In genomic region chr14:96863986-96864330, GRCh38 we compare ENCODE assay signal across 16 cellular contexts.
DNase-seq lines count a peak whose midpoint lies in the region; ATAC-seq, FAIRE-seq and TF ChIP-seq lines count a peak whose summit lies in the region.
"Had no signal": no experiment of that assay in that cellular context is flagged by ENCODE, and none has a peak within 500 bp of the region (broad histone marks: within the 10 kb centered on the region; RNA-seq: fewer than 3 reads in every experiment).

No MANE protein-coding gene starts in this region.

- DNase-seq in D721Med (ENCODE audit: insufficient read length, low spot score) (no peak), IMR-90 (no peak), K562 (ENCODE audit: extremely low read depth in 1 of 4, low spot score in 3 of 4) (no peak), neuronal stem cell (ENCODE audit: low spot score) (no peak), SIG-M5 treated with dmso at 0.1 percent for 504 hours (lab: John Stamatoyannopoulos, UW; ENCODE audit: unreplicated experiment) (no peak), kidney tubule cell (ENCODE audit: low spot score) (no peak)
- DNase-seq: CD4-positive, alpha-beta memory T cell; GF-D8; GOT3; H7; HFFc6 had no signal

- no peak overlapping the region for H3K27ac ChIP-seq in IMR-90 (ENCODE audit: insufficient read depth, low read length)
- H3K27ac ChIP-seq in K562 (ENCODE audit: extremely low read depth, low read depth, low read length): no peak overlapping the region
- H3K27ac ChIP-seq in neuronal stem cell (replicated peaks; ENCODE audit: low read length): peak overlapping the region; percentile 22
- H3K27ac ChIP-seq: BLaER1, HL-60 had no signal

- FAIRE-seq in D721Med (lab: Jason Lieb, UNC) (peak; percentile 53), K562 (lab: Jason Lieb, UNC) (no peak)
- FAIRE-seq: A204.1 had no signal

- H4K20me1 ChIP-seq in IMR-90 (ENCODE audit: insufficient read depth, low read length) (no peaks in the 10 kb centered on the region), K562 (replicated peaks; ENCODE audit: control insufficient read depth, insufficient read depth, low read length) (no peaks in the 10 kb centered on the region)
- H4K20me1 ChIP-seq: BLaER1 had no signal

- H2BK20ac ChIP-seq in IMR-90 (ENCODE audit: low read depth, low read length): no peak overlapping the region

- H4K8ac ChIP-seq in IMR-90 (ENCODE audit: low read depth in 2 of 2, low read length in 2 of 2) (no peak overlapping the region), neuronal stem cell (ENCODE audit: low read depth, low read length) (no peak overlapping the region)

- H3K4me3 ChIP-seq in IMR-90 (ENCODE audit: insufficient read depth, low read depth, low read length) (no peak overlapping the region), K562 (no peak overlapping the region), neuronal stem cell (ENCODE audit: low read length in 2 of 2) (no peak overlapping the region)
- H3K4me3 ChIP-seq: BLaER1 had no signal

- H2AK9ac ChIP-seq in IMR-90 (replicated peaks; ENCODE audit: low read depth, low read length, poor library complexity): no peak overlapping the region

- TF ChIP-seq RAD21 in IMR-90 (IDR thresholded peaks at IDR 0.05; ENCODE audit: low read length): no peak
- no peak for TF ChIP-seq RAD21 in K562 (CRISPR knock-in tag; conservative IDR thresholded peaks at IDR 0.05 in 1 of 2, IDR thresholded peaks at IDR 0.05 in 1 of 2)

- no peak overlapping the region for H2AK5ac ChIP-seq in IMR-90 (ENCODE audit: low read depth, low read length)
- no peak overlapping the region for H2AK5ac ChIP-seq in neuronal stem cell (ENCODE audit: low read depth, low read length)

- H3K79me1 ChIP-seq in IMR-90 (ENCODE audit: low read depth in 1 of 2, low read length in 2 of 2): no peaks in the 10 kb centered on the region
- no peaks in the 10 kb centered on the region for H3K79me1 ChIP-seq in neuronal stem cell (ENCODE audit: low read depth, low read length)

- no peaks in the 10 kb centered on the region for H3K4me1 ChIP-seq in IMR-90 (ENCODE audit: control insufficient read depth, insufficient read depth, low read length)
- no peaks in the 10 kb centered on the region for H3K4me1 ChIP-seq in K562 (replicated peaks in 1 of 2; ENCODE audit: control insufficient read depth in 2 of 2, insufficient read depth in 2 of 2, low read length in 2 of 2)
- H3K4me1 ChIP-seq in neuronal stem cell (ENCODE audit: control insufficient read depth in 2 of 2, insufficient read depth in 1 of 2, low read depth in 1 of 2, low read length in 2 of 2): peaks cover 0 to 5% of the 10 kb centered on the region in 2 donors
- H3K4me1 ChIP-seq: BLaER1 had no signal

- H2BK120ac ChIP-seq in IMR-90 (ENCODE audit: low read depth, low read length) (no peak overlapping the region), neuronal stem cell (ENCODE audit: low read depth, low read length) (no peak overlapping the region)

- intact Hi-C loops in IMR-90 (cut with micrococcal nuclease) (no loop called here), K562 (cut with micrococcal nuclease) (no loop called here)

- ATAC-seq in IMR-90 (ENCODE audit: low read depth) (no peak), K562 (no peak), GM21515 (IDR thresholded peaks at IDR 0.05; ENCODE audit: unreplicated experiment) (no peak)
- ATAC-seq: HCT116 had no signal

- CTCF ChIA-PET in IMR-90 (lab: Yijun Ruan, JAX) (no interaction called here), K562 (lab: Yijun Ruan, JAX; ENCODE audit: low intra/inter-chr PET ratio) (no interaction called here)

- TF ChIP-seq POLR2A in IMR-90 (IDR thresholded peaks at IDR 0.05; ENCODE audit: low read depth, low read length): no peak
- TF ChIP-seq POLR2A in K562 (conservative IDR thresholded peaks at IDR 0.05): no peak

- in situ Hi-C loops in IMR-90 (cut with MboI; ENCODE audit: low sequenced_read_pairs): no loop called here
- in situ Hi-C loops in K562 (cut with MboI): no loop called here

- POLR2A ChIA-PET in IMR-90 (lab: Charles Lee; ENCODE audit: unreplicated experiment) (no interaction called here), K562 (lab: Yijun Ruan, JAX) (no interaction called here)

- H3K9ac ChIP-seq in IMR-90 (ENCODE audit: low read depth, low read length): no peak overlapping the region
- no peak overlapping the region for H3K9ac ChIP-seq in K562 (ENCODE audit: insufficient read depth in 1 of 2, low read depth in 2 of 2, low read length in 2 of 2)
- no peak overlapping the region for H3K9ac ChIP-seq in neuronal stem cell (ENCODE audit: low read depth, low read length, poor library complexity)
- H3K9ac ChIP-seq: BLaER1 had no signal

- H3K4me2 ChIP-seq in IMR-90 (ENCODE audit: low read depth, low read length) (no peak overlapping the region), K562 (ENCODE audit: insufficient read depth, low read length) (no peak overlapping the region), neuronal stem cell (ENCODE audit: insufficient read depth, low read length, poor library complexity, severe bottlenecking) (no peak overlapping the region)
- H3K4me2 ChIP-seq: BLaER1 had no signal

- H2BK15ac ChIP-seq in IMR-90 (ENCODE audit: low read depth, low read length): no peak overlapping the region
- H2BK15ac ChIP-seq in neuronal stem cell (ENCODE audit: low read length): no peak overlapping the region

- no CpG with 5 or more reads among the region's 3 CpGs for WGBS in IMR-90 (ENCODE audit: extremely low coverage in 2 of 2, insufficient read length in 1 of 2), 2 experiments
- 100% methylated on average over 3 of the region's 3 CpGs for WGBS in K562 (ENCODE audit: insufficient coverage, low coverage, missing lambda C conversion rate)
- no CpG with 5 or more reads among the region's 3 CpGs for WGBS in neuronal stem cell (ENCODE audit: extremely low coverage in 2 of 2, insufficient read length in 2 of 2, insufficient replicate concordance in 1 of 2), 2 donors

- H3K18ac ChIP-seq in IMR-90 (ENCODE audit: low read depth, low read length): no peak overlapping the region
- no peak overlapping the region for H3K18ac ChIP-seq in neuronal stem cell (ENCODE audit: low read length)

- H3K36me3 ChIP-seq in IMR-90 (ENCODE audit: control insufficient read depth, insufficient read depth, low read length): no peaks in the 10 kb centered on the region
- peaks cover 70% of the 10 kb centered on the region for H3K36me3 ChIP-seq in K562 (ENCODE audit: control insufficient read depth, insufficient read depth, low read length)
- peaks cover 0 to 70% of the 10 kb centered on the region in 2 donors for H3K36me3 ChIP-seq in neuronal stem cell (replicated peaks in 1 of 2; ENCODE audit: control insufficient read depth in 2 of 2, insufficient read depth in 2 of 2, low read length in 2 of 2)

- dilution Hi-C loops in IMR-90 (cut with HindIII; ENCODE audit: low sequenced_read_pairs, unreplicated experiment): no loop called here

- TF ChIP-seq EP300 in K562 (IDR thresholded peaks at IDR 0.05; ENCODE audit: low read length): no peak

- no peak overlapping the region for H4K91ac ChIP-seq in IMR-90 (ENCODE audit: insufficient read depth, low read depth, low read length)
- H4K91ac ChIP-seq in neuronal stem cell (ENCODE audit: low read depth, low read length, poor library complexity): no peak overlapping the region

- H2BK12ac ChIP-seq in neuronal stem cell (ENCODE audit: low read length): no peak overlapping the region

- TF ChIP-seq CTCF in D721Med (IDR thresholded peaks at IDR 0.05; ENCODE audit: insufficient read depth, missing control alignments) (no peak), IMR-90 (conservative IDR thresholded peaks at IDR 0.05; ENCODE audit: low read depth, low read length) (no peak), K562 (IDR thresholded peaks at IDR 0.05 in 2 of 3, conservative IDR thresholded peaks at IDR 0.05 in 1 of 3; ENCODE audit: insufficient read depth in 2 of 3, low read depth in 1 of 3, low read length in 3 of 3) (no peak)

- H3K14ac ChIP-seq in IMR-90 (replicated peaks; ENCODE audit: low read depth, low read length) (no peak overlapping the region), neuronal stem cell (ENCODE audit: low read length) (no peak overlapping the region)

- no peaks in the 10 kb centered on the region for H3K9me1 ChIP-seq in IMR-90 (ENCODE audit: insufficient read depth, low read length)
- H3K9me1 ChIP-seq in K562 (ENCODE audit: control insufficient read depth, insufficient read depth, low read length): no peaks in the 10 kb centered on the region

- H2BK5ac ChIP-seq in IMR-90 (ENCODE audit: low read depth, low read length, poor library complexity, severe bottlenecking) (no peak overlapping the region), neuronal stem cell (ENCODE audit: low read length) (no peak overlapping the region)

- H3K23ac ChIP-seq in IMR-90 (ENCODE audit: low read depth, low read length) (no peak overlapping the region), neuronal stem cell (ENCODE audit: low read depth, low read length, poor library complexity) (no peak overlapping the region)

- H3K4ac ChIP-seq in IMR-90 (ENCODE audit: low read depth, low read length) (no peak overlapping the region), neuronal stem cell (ENCODE audit: low read length) (no peak overlapping the region)

- H3K27me3 ChIP-seq in IMR-90 (ENCODE audit: control insufficient read depth, insufficient read depth, low read length): no peaks in the 10 kb centered on the region
- H3K27me3 ChIP-seq in K562 (ENCODE audit: control insufficient read depth in 2 of 2, insufficient read depth in 2 of 2, low read length in 2 of 2): no peaks in the 10 kb centered on the region
- no peaks in the 10 kb centered on the region for H3K27me3 ChIP-seq in neuronal stem cell (ENCODE audit: control insufficient read depth in 3 of 3, insufficient read depth in 3 of 3, low read depth in 1 of 3, low read length in 3 of 3)
- H3K27me3 ChIP-seq: BLaER1 had no signal

- H2AFZ ChIP-seq in IMR-90 (replicated peaks; ENCODE audit: low read length, poor library complexity) (no peak overlapping the region), K562 (ENCODE audit: low read depth, low read length) (no peak overlapping the region), neuronal stem cell (ENCODE audit: low read length) (no peak overlapping the region)

- H3K9me3 ChIP-seq in IMR-90 (ENCODE audit: control insufficient read depth, insufficient read depth, low read length) (no peaks in the 10 kb centered on the region), K562 (replicated peaks; ENCODE audit: control insufficient read depth, insufficient read depth, low read depth, low read length) (no peaks in the 10 kb centered on the region), neuronal stem cell (replicated peaks in 1 of 2; ENCODE audit: control insufficient read depth in 2 of 2, insufficient read depth in 1 of 2, low read depth in 1 of 2, low read length in 2 of 2) (peaks cover 0 to 14% of the 10 kb centered on the region in 2 donors)
- H3K9me3 ChIP-seq: BLaER1 had no signal

- 0 out of 3 replicates have a peak, but pooled peaks cover 6% of the 10 kb centered on the region for H3K79me2 ChIP-seq in K562 (ENCODE audit: control insufficient read depth, insufficient read depth, low read length)

- no peak overlapping the region for H3K56ac ChIP-seq in IMR-90 (ENCODE audit: extremely low read depth, insufficient read depth, low read length)

- BruUV-seq in IMR-90 (replicated peaks; lab: Mats Ljungman, UMichigan) (no TSS peak), K562 (replicated peaks; lab: Mats Ljungman, UMichigan) (no TSS peak)

- no peak overlapping the region for H4K5ac ChIP-seq in IMR-90 (ENCODE audit: low read depth, low read length)

TF ChIP-seq in IMR-90, 13 proteins besides CTCF, POLR2A, EP300 and RAD21 (continues in another document):
- no peak for TF ChIP-seq MAZ (IDR thresholded peaks at IDR 0.05; ENCODE audit: borderline replicate concordance, low read depth, low read length)
